In the genomic region with DNA sequence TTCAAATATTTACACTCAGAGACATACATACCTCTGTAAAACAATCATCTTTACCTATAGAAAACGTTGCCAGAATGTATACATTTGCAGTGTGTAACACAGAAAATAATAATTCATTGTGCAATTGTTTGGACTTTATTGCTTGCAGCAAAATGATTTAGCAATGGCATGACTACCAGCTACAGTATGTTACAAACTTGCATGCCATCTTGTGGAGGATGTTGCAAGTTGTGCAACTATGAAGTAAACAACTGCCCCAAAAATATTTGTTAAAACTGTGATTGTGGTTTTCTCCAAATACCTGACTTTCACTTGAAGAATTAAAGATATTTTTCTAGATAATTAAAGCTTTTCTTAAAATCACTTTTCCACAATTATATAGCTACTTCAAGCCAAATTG, we compare ENCODE assay signal across 10 cellular contexts. TPM values are rescaled to one million over a fixed set of nuclear protein-coding genes. Genes with fewer than 3 reads are reported as not detected.
A peak's percentile ranks its signal among the peaks of the same experiment; 100 is the strongest.
DNase-seq lines count a peak whose midpoint lies in the region; ATAC-seq, FAIRE-seq and TF ChIP-seq lines count a peak whose summit lies in the region.
"Had no signal": no experiment of that assay in that cellular context is flagged by ENCODE, and none has a peak within 500 bp of the region (broad histone marks: within the 10 kb centered on the region; RNA-seq: fewer than 3 reads in every experiment).

No MANE protein-coding gene starts in this region.

- H3K27ac ChIP-seq in HCT116 (ENCODE audit: low read depth, low read length) (no peak overlapping the region), kidney (ENCODE audit: low read depth in 2 of 2, low read length in 2 of 2) (no peak overlapping the region)

- H3K4me3 Mint-ChIP-seq in activated T-helper 17 cell treated with anti-CD3 and anti-CD28 coated beads, Interleukin-2, amount 50 U/mL, for 72 hours, result no peak overlapping the region
- H3K4me3 Mint-ChIP-seq: immature natural killer cell had no signal

- no peaks in the 10 kb centered on the region for H3K4me1 Mint-ChIP-seq in activated T-helper 17 cell treated with anti-CD3 and anti-CD28 coated beads, Interleukin-2, amount 50 U/mL, for 72 hours
- H3K4me1 Mint-ChIP-seq: immature natural killer cell had no signal

- H3K9me3 Mint-ChIP-seq in activated T-helper 17 cell treated with anti-CD3 and anti-CD28 coated beads, Interleukin-2, amount 50 U/mL, for 72 hours, result no peaks in the 10 kb centered on the region
- H3K9me3 Mint-ChIP-seq: immature natural killer cell had no signal

- no peak overlapping the region for H3K4me2 ChIP-seq in HCT116 (ENCODE audit: low read length)

- H3K36me3 ChIP-seq in HCT116 (ENCODE audit: control insufficient read depth in 1 of 2, insufficient read depth in 2 of 2, low read length in 2 of 2) (no peaks in the 10 kb centered on the region), adipocyte (ENCODE audit: control insufficient read depth, insufficient read depth, low read length, severe bottlenecking) (no peaks in the 10 kb centered on the region), kidney (ENCODE audit: control insufficient read depth in 1 of 2, insufficient read depth in 2 of 2, low read length in 2 of 2) (no peaks in the 10 kb centered on the region)

- H3K9me3 ChIP-seq in HCT116 (ENCODE audit: control insufficient read depth in 1 of 2, insufficient read depth in 1 of 2, low read depth in 1 of 2, low read length in 2 of 2) (no peaks in the 10 kb centered on the region), adipocyte (ENCODE audit: control insufficient read depth, low read length) (no peaks in the 10 kb centered on the region), kidney (ENCODE audit: control insufficient read depth in 1 of 2, low read length in 2 of 2) (no peaks in the 10 kb centered on the region)

- H3K9me2 ChIP-seq in HCT116 (ENCODE audit: insufficient read depth), result no peaks in the 10 kb centered on the region

- H3K27me3 Mint-ChIP-seq in activated T-helper 17 cell treated with anti-CD3 and anti-CD28 coated beads, Interleukin-2, amount 50 U/mL, for 72 hours, result peaks cover 9% of the 10 kb centered on the region

- CTCF ChIA-PET in HCT116 (lab: Charles Lee), result interaction anchor here (1.0 kb wide), 1 partner anchor 442 kb away, joined by 3 read pairs; no protein-coding TSS in a partner anchor

- no TSS peak for BruUV-seq in HCT116 (replicated peaks; lab: Mats Ljungman, UMichigan)

- H3K27me3 ChIP-seq in HCT116 (ENCODE audit: insufficient read depth, low read length) (peaks cover 12% of the 10 kb centered on the region; the same call in 1 of the 2 replicates), adipocyte (replicated peaks; ENCODE audit: control insufficient read depth, insufficient read depth, low read length) (no peaks in the 10 kb centered on the region)

- TF ChIP-seq CTCF in AG09309 (IDR thresholded peaks at IDR 0.05; ENCODE audit: control insufficient read depth, insufficient read depth, low read depth, low read length, missing control alignments) (peak; percentile 54), HCT116 (IDR thresholded peaks at IDR 0.05 in 2 of 3, conservative IDR thresholded peaks at IDR 0.05 in 1 of 3; ENCODE audit: borderline replicate concordance in 1 of 3, insufficient read depth in 1 of 3, low read depth in 2 of 3, low read length in 2 of 3) (peak in 2 of 3 experiments; percentile 7 to 12; a peak in 1 of 6 replicates), kidney (IDR thresholded peaks at IDR 0.05; ENCODE audit: borderline replicate concordance, extremely low read depth, insufficient read depth) (peak; percentile 21)

- TF ChIP-seq POLR2A in HCT116 (IDR thresholded peaks at IDR 0.05; ENCODE audit: borderline replicate concordance, extremely low read depth, insufficient read depth, insufficient read length), result no peak

- FAIRE-seq in kidney (lab: Jason Lieb, UNC), result no peak

- peak; percentile 24; the same call in 1 of the 2 replicates for TF ChIP-seq RAD21 in HCT116 (IDR thresholded peaks at IDR 0.05; ENCODE audit: low read depth)

- DNase-seq in AG09309 (ENCODE audit: low read depth) (peak; percentile 61), HCT116 (ENCODE audit: low read depth, low spot score) (no peak), adipocyte (ENCODE audit: low read depth) (peak; percentile 94), kidney (no peak)
- DNase-seq in activated naive CD4-positive, alpha-beta T cell treated with anti-CD3 and anti-CD28 coated beads, Interleukin-2, amount 50 U/mL, for 16 hours, result no peak
- DNase-seq in activated CD4-positive, alpha-beta T cell treated with anti-CD3 and anti-CD28 coated beads for 4 hours, result no peak
- DNase-seq: activated naive CD4-positive, alpha-beta T cell treated with Interleukin-2 at 50 U/mL for 16 hours; immature natural killer cell had no signal

- POLR2A ChIA-PET in HCT116 (lab: Charles Lee), result no interaction called here

- no peak for ATAC-seq in HCT116
- no peak for ATAC-seq in activated T-helper 17 cell treated with anti-CD3 and anti-CD28 coated beads, Interleukin-2, amount 50 U/mL, for 72 hours (replicated peaks)
- ATAC-seq in GM18858 (IDR thresholded peaks at IDR 0.05; ENCODE audit: unreplicated experiment), result no peak

- intact Hi-C loops in HCT116 (cut with micrococcal nuclease) (no loop called here), kidney (cut with DNase I) (no loop called here)

- RAD21 ChIA-PET in HCT116 (lab: Charles Lee; ENCODE audit: low non-redundant PET in 1 of 2, low total read pairs in 2 of 2, uncharacterized antibody in 2 of 2, unreplicated experiment in 2 of 2), result no interaction called here

- no peaks in the 10 kb centered on the region for H3K79me2 ChIP-seq in HCT116 (ENCODE audit: insufficient read depth, low read length)

- H3K4me1 ChIP-seq in HCT116 (ENCODE audit: control insufficient read depth in 1 of 2, insufficient read depth in 2 of 2, low read length in 2 of 2) (no peaks in the 10 kb centered on the region), adipocyte (ENCODE audit: control insufficient read depth, insufficient read depth, low read length) (peaks cover 19% of the 10 kb centered on the region), kidney (ENCODE audit: control insufficient read depth in 1 of 2, insufficient read depth in 1 of 2, low read depth in 1 of 2, low read length in 2 of 2) (no peaks in the 10 kb centered on the region)

- H3K27ac Mint-ChIP-seq in activated T-helper 17 cell treated with anti-CD3 and anti-CD28 coated beads, Interleukin-2, amount 50 U/mL, for 72 hours, result no peak overlapping the region
- H3K27ac Mint-ChIP-seq: immature natural killer cell had no signal

- no peaks in the 10 kb centered on the region for H4K20me1 ChIP-seq in HCT116 (ENCODE audit: insufficient read depth)

- no peaks in the 10 kb centered on the region for H3K36me3 Mint-ChIP-seq in activated T-helper 17 cell treated with anti-CD3 and anti-CD28 coated beads, Interleukin-2, amount 50 U/mL, for 72 hours (ENCODE audit: low read depth)
- H3K36me3 Mint-ChIP-seq: immature natural killer cell had no signal

- H3K9ac ChIP-seq in HCT116 (ENCODE audit: low read length), result no peak overlapping the region
- peak overlapping the region; percentile 41 for H3K9ac ChIP-seq in adipocyte (ENCODE audit: low read length)
- H3K9ac ChIP-seq in kidney (ENCODE audit: low read length in 2 of 2), result no peak overlapping the region

- H3K4me3 ChIP-seq in AG09309 (ENCODE audit: control insufficient read depth, low read depth, low read length), result no peak overlapping the region
- H3K4me3 ChIP-seq in HCT116 (replicated peaks in 1 of 2; ENCODE audit: low read depth in 1 of 2, low read length in 2 of 2), result no peak overlapping the region
- H3K4me3 ChIP-seq in adipocyte (ENCODE audit: low read length), result no peak overlapping the region
- no peak overlapping the region for H3K4me3 ChIP-seq in kidney (ENCODE audit: low read length in 2 of 2)

- no peak overlapping the region for H2AFZ ChIP-seq in HCT116 (ENCODE audit: low read depth, low read length, poor library complexity, severe bottlenecking)

TF ChIP-seq in HCT116, 20 proteins besides CTCF, POLR2A, EP300 and RAD21:
- TF ChIP-seq CEBPB (IDR thresholded peaks at IDR 0.05; ENCODE audit: low read depth) (peak; percentile 23; the same call in 1 of the 2 replicates), JUND (IDR thresholded peaks at IDR 0.05) (no peak)

RNA-seq across cellular contexts. Expression of a gene that starts 27.1 kb away (rescaled TPM):
- total RNA-seq in HCT116 (2021; ENCODE audit: unreplicated experiment) (not detected), kidney (not detected)
- not detected in 2 replicates for polyA plus RNA-seq in HCT116 (2012)
- not detected for polyA plus RNA-seq in kidney (ENCODE audit: insufficient read depth, low read depth, low replicate concordance)
- total RNA-seq in activated T-helper 17 cell treated with anti-CD3 and anti-CD28 coated beads, Interleukin-2, amount 50 U/mL, for 72 hours, result not detected
- polyA plus RNA-seq: immature natural killer cell had no signal

Comparison
In these comparisons a context has a peak if more than half of its experiments do, and no peak if none do; other contexts are left out.
1. DNase-seq: peak in AG09309 (single experiment) and adipocyte (single experiment); none in HCT116 (single experiment), kidney (single experiment), activated naive CD4-positive, alpha-beta T cell treated with anti-CD3 and anti-CD28 coated beads, Interleukin-2, amount 50 U/mL, for 16 hours (single experiment) and activated CD4-positive, alpha-beta T cell treated with anti-CD3 and anti-CD28 coated beads for 4 hours (0 of 2).
2. Peak in every context shown above with its lines, with median percentiles within 50 percentile points of each other: CTCF ChIP-seq.